9 cellular contexts compared by ENCODE assay signal in the genomic region with DNA sequence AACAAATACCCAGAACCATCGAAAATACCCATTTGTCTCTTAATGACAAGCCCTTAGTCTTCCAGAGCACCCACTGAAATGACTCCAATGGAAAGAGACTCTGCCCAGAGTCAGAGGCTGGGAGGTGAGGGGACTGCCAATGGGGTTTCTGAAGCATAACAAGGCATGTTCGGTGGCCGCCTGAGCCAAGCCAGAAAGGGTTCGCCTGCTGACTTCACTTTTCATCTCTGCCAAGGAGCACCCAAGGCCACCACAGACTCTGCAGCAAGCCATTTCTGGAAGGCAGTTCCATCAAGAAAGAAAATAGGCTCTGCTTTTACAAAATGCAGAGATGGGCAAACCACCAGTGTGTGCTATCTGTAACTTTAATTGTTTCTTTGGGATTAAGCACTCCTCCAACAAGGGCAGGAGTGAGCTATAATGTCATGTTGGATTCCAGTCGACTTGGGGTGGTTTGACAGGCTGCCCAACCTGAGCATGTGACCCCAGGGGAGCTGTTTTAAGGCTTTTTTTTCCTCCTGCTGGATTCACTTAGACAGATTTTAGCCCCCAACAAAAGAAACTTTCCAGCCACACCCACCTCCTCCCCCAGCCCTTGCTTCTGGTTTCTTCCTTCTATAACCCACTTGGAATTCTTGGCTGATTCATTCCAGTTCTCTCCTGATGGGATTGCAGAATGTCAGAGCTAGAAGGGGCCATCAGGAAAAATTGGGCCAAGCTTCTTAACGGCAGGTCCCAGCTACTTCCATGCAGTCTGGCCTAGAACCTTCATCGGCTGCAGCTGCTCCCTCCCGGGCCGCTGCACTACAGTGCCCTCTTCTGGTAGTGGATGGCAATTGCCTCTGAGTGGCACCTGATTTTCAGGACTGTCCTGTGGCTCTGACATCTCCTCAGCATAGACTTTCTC. TPM values are rescaled to one million over a fixed set of nuclear protein-coding genes. Genes with fewer than 3 reads are reported as not detected.
DNase-seq lines count a peak whose midpoint lies in the region; ATAC-seq, FAIRE-seq and TF ChIP-seq lines count a peak whose summit lies in the region.
"Had no signal": no experiment of that assay in that cellular context is flagged by ENCODE, and none has a peak within 500 bp of the region (broad histone marks: within the 10 kb centered on the region; RNA-seq: fewer than 3 reads in every experiment).

No MANE protein-coding gene starts in this region.

- no peaks in the 10 kb centered on the region for H3K23me2 ChIP-seq in H9 (ENCODE audit: insufficient read length, low read depth, low read length, poor library complexity, severe bottlenecking)

- no peak overlapping the region for H3K18ac ChIP-seq in H9 (ENCODE audit: insufficient read length, low read depth, low read length)

- H3K23ac ChIP-seq in H9 (ENCODE audit: insufficient read length, low read depth, low read length): no peak overlapping the region

- CTCF ChIA-PET in K562 (lab: Yijun Ruan, JAX; ENCODE audit: low intra/inter-chr PET ratio): interaction anchor here (1.7 to 1.8 kb wide), 2 partner anchors 122 to 803 kb away, joined by 7 to 10 read pairs; no protein-coding TSS in a partner anchor

- H3T11ph ChIP-seq in H9 (ENCODE audit: low read length): no peak overlapping the region

- no peak overlapping the region for H2BK20ac ChIP-seq in H9 (ENCODE audit: low read depth, low read length, poor library complexity, severe bottlenecking)

- H2BK15ac ChIP-seq in H9 (ENCODE audit: low read depth, low read length): no peak overlapping the region

- no peak overlapping the region for H3K27ac Mint-ChIP-seq in H9
- H3K27ac Mint-ChIP-seq: activated naive CD4-positive, alpha-beta T cell treated with anti-CD3 and anti-CD28 coated beads, Interleukin-2, amount 50 U/mL, for 24 hours had no signal

- no peak overlapping the region for H4K8ac ChIP-seq in H9 (replicated peaks; ENCODE audit: insufficient read length, low read depth, low read length)

- no CpG with 5 or more reads among the region's 9 CpGs for WGBS in H9 (ENCODE audit: extremely low coverage, insufficient read length, low lambda C conversion rate)
- under 1% methylated on average over 8 of the region's 9 CpGs for WGBS in K562 (ENCODE audit: insufficient coverage, low coverage, missing lambda C conversion rate)

- H3K9ac ChIP-seq in H9 (ENCODE audit: extremely low read depth, insufficient read length, low read length): no peak overlapping the region
- no peak overlapping the region for H3K9ac ChIP-seq in K562 (ENCODE audit: insufficient read depth in 1 of 2, low read depth in 2 of 2, low read length in 2 of 2)

- no peak overlapping the region for H2BK120ac ChIP-seq in H9 (ENCODE audit: low read depth, low read length, poor library complexity, severe bottlenecking)

- DNase-seq in DMS53 (lab: John Stamatoyannopoulos, UW) (peak; percentile 78), H9 (peak; percentile 88), NCI-H2029 (lab: John Stamatoyannopoulos, UW) (peak; percentile 52), UCSD-AML1 (lab: John Stamatoyannopoulos, UW; ENCODE audit: unreplicated experiment) (peak; percentile 55), K562 (ENCODE audit: extremely low read depth in 1 of 4, low spot score in 3 of 4) (peak; percentile 73 to 84 (median 83)), iPS-NIHi7 (ENCODE audit: extremely low spot score) (peak; percentile 93), cerebellar nuclear complex (lab: John Stamatoyannopoulos, UW) (no peak)
- DNase-seq in stimulated activated CD4-positive, alpha-beta T cell treated with anti-CD3 and anti-CD28 coated beads, Interleukin-15, amount 100 ng/mL, for 24 hours: peak; percentile 75

- H3K4me3 Mint-ChIP-seq in H9: no peak overlapping the region
- H3K4me3 Mint-ChIP-seq: activated naive CD4-positive, alpha-beta T cell treated with anti-CD3 and anti-CD28 coated beads, Interleukin-2, amount 50 U/mL, for 24 hours had no signal

- H3K4me1 Mint-ChIP-seq in H9: peaks cover 2% of the 10 kb centered on the region in 2 experiments; a peak in 2 of 4 replicates

- peak; percentile 96 for ATAC-seq in K562

- no peak overlapping the region for H2AFZ ChIP-seq in H9 (ENCODE audit: low read length)
- peak overlapping the region; percentile 51; the same call in 1 of the 2 replicates for H2AFZ ChIP-seq in K562 (ENCODE audit: low read depth, low read length)

- H3K4me1 ChIP-seq in H9 (ENCODE audit: insufficient read depth, low read length) (no peaks in the 10 kb centered on the region), K562 (replicated peaks in 1 of 2; ENCODE audit: control insufficient read depth in 2 of 2, insufficient read depth in 2 of 2, low read length in 2 of 2) (no peaks in the 10 kb centered on the region)

- peak; percentile 93 for FAIRE-seq in K562 (lab: Jason Lieb, UNC)

- H3K4me3 ChIP-seq in K562: no peak overlapping the region

- BruUV-seq in K562 (replicated peaks; lab: Mats Ljungman, UMichigan): no TSS peak

- no peaks in the 10 kb centered on the region for H3K9me1 ChIP-seq in K562 (ENCODE audit: control insufficient read depth, insufficient read depth, low read length)

- H2BK5ac ChIP-seq in H9 (ENCODE audit: insufficient read length, low read length): no peak overlapping the region

- no peak overlapping the region for H4K91ac ChIP-seq in H9 (ENCODE audit: insufficient read length, low read depth, low read length)

- POLR2A ChIA-PET in K562 (lab: Yijun Ruan, JAX): interaction anchor here (0.6 to 0.9 kb wide), 3 partner anchors 27 to 134 kb away, joined by 3 read pairs; a partner anchor contains a TSS

- H3K27me3 ChIP-seq in H9 (ENCODE audit: insufficient read depth, low read length) (no peaks in the 10 kb centered on the region), K562 (ENCODE audit: control insufficient read depth in 2 of 2, insufficient read depth in 2 of 2, low read length in 2 of 2) (peaks cover 5 to 8% of the 10 kb centered on the region in 2 experiments; a peak in 3 of 5 replicates)

- H3K79me2 ChIP-seq in H9 (ENCODE audit: insufficient read depth, low read length) (no peaks in the 10 kb centered on the region), K562 (ENCODE audit: control insufficient read depth, insufficient read depth, low read length) (no peaks in the 10 kb centered on the region)

- TF ChIP-seq RAD21 in K562 (CRISPR knock-in tag; conservative IDR thresholded peaks at IDR 0.05 in 1 of 2, IDR thresholded peaks at IDR 0.05 in 1 of 2): peak; percentile 56 to 79

- no peak overlapping the region for H2AK5ac ChIP-seq in H9 (ENCODE audit: insufficient read length, low read length)

- TF ChIP-seq CTCF in H9 (conservative IDR thresholded peaks at IDR 0.05): peak; percentile 92
- TF ChIP-seq CTCF in K562 (IDR thresholded peaks at IDR 0.05 in 2 of 3, conservative IDR thresholded peaks at IDR 0.05 in 1 of 3; ENCODE audit: insufficient read depth in 2 of 3, low read depth in 1 of 3, low read length in 3 of 3): peak; percentile 84 to 93 (median 85)

- peaks cover 4% of the 10 kb centered on the region in 2 experiments for H3K9me3 Mint-ChIP-seq in H9
- H3K9me3 Mint-ChIP-seq: activated naive CD4-positive, alpha-beta T cell treated with anti-CD3 and anti-CD28 coated beads, Interleukin-2, amount 50 U/mL, for 24 hours had no signal

- intact Hi-C loops in K562 (cut with micrococcal nuclease): loop anchor here (10.0 kb wide), 1 partner anchor 881 kb away; no protein-coding TSS in a partner anchor

- no peak overlapping the region for H3K14ac ChIP-seq in H9 (ENCODE audit: insufficient read depth, low read length)

- no peak for TF ChIP-seq POLR2A in K562 (conservative IDR thresholded peaks at IDR 0.05)

- H3K36me3 Mint-ChIP-seq in H9 (ENCODE audit: insufficient read depth in 1 of 3, low read depth in 3 of 3): peaks cover 0 to 4% (median 0%) of the 10 kb centered on the region in 3 experiments; a peak in 3 of 7 replicates
- H3K36me3 Mint-ChIP-seq: activated naive CD4-positive, alpha-beta T cell treated with anti-CD3 and anti-CD28 coated beads, Interleukin-2, amount 50 U/mL, for 24 hours had no signal

- H3K4me2 ChIP-seq in H9 (ENCODE audit: insufficient read depth, insufficient read length, low read length) (no peak overlapping the region), K562 (ENCODE audit: insufficient read depth, low read length) (no peak overlapping the region)

- H3K36me3 ChIP-seq in K562 (ENCODE audit: control insufficient read depth, insufficient read depth, low read length): no peaks in the 10 kb centered on the region

- H2BK12ac ChIP-seq in H9 (ENCODE audit: insufficient read length, low read depth, low read length): no peak overlapping the region

- peaks cover 2% of the 10 kb centered on the region; the same call in 1 of the 2 replicates for H3K27me3 Mint-ChIP-seq in H9 (ENCODE audit: low read depth)
- H3K27me3 Mint-ChIP-seq: activated naive CD4-positive, alpha-beta T cell treated with anti-CD3 and anti-CD28 coated beads, Interleukin-2, amount 50 U/mL, for 24 hours had no signal

- TF ChIP-seq EP300 in K562 (IDR thresholded peaks at IDR 0.05; ENCODE audit: low read length): no peak

- in situ Hi-C loops in K562 (cut with MboI): loop anchor here (10.0 kb wide), 1 partner anchor 809 kb away; no protein-coding TSS in a partner anchor

- H3K56ac ChIP-seq in H9 (ENCODE audit: insufficient read length, low read depth, low read length): no peak overlapping the region

- H3K9me3 ChIP-seq in H9 (ENCODE audit: control insufficient read depth, low read depth, low read length) (no peaks in the 10 kb centered on the region), K562 (replicated peaks; ENCODE audit: control insufficient read depth, insufficient read depth, low read depth, low read length) (no peaks in the 10 kb centered on the region)

- no peaks in the 10 kb centered on the region for H4K20me1 ChIP-seq in H9 (ENCODE audit: control insufficient read depth, insufficient read depth, insufficient read length)
- no peaks in the 10 kb centered on the region; the same call in 1 of the 2 replicates for H4K20me1 ChIP-seq in K562 (replicated peaks; ENCODE audit: control insufficient read depth, insufficient read depth, low read length)

- H4K5ac ChIP-seq in H9 (ENCODE audit: insufficient read length, low read depth, low read length): no peak overlapping the region

- H3K79me1 ChIP-seq in H9 (ENCODE audit: insufficient read depth, low read depth, low read length, poor library complexity, severe bottlenecking): no peaks in the 10 kb centered on the region

- no peak overlapping the region for H3K27ac ChIP-seq in H9 (ENCODE audit: insufficient read length, low read depth, low read length)
- no peak overlapping the region for H3K27ac ChIP-seq in K562 (ENCODE audit: extremely low read depth, low read depth, low read length)

- no peak overlapping the region for H3K4ac ChIP-seq in H9 (ENCODE audit: low read depth, low read length)

RNA-seq across cellular contexts. Expression of a gene that starts 24.1 kb away (rescaled TPM):
- total RNA-seq in H9 (2021) (59.6 and 62.4 TPM in 2 replicates), K562 (2014; rRNA removed) (0.04 TPM in 1 of 2 replicates, not detected in the other), K562 (2014; rRNA removed; fragmentation: Illumina TruSeq; extraction: Trizol) (not detected in 2 replicates), K562 (2015; rRNA removed; fragmentation: Illumina TruSeq; extraction: Trizol) (not detected in 2 replicates), K562 (2021) (0.20 and 0.45 TPM in 2 replicates)
- 0.14 and 0.16 TPM in 2 replicates for total RNA-seq in K562 (2011; cell fraction: chromatin; rRNA removed; ENCODE audit: low replicate concordance)
- 0.26 and 0.33 TPM in 2 replicates for total RNA-seq in K562 (2011; cell fraction: nucleolus; rRNA removed)
- 0.15 and 0.46 TPM in 2 replicates for total RNA-seq in K562 (2011; cell fraction: nucleoplasm; rRNA removed)
- polyA plus RNA-seq in K562 (2011; rRNA removed) (0.08 TPM in 2 replicates), K562 (2014; fragmentation: Illumina TruSeq; extraction: Trizol) (0.06 TPM in 1 of 2 replicates, not detected in the other), K562 (2014; fragmentation: Nextera tagmentation; extraction: Ambion mirVana) (not detected), K562 (2014; rRNA removed) (not detected in 2 replicates)
- 0.06 and 0.10 TPM in 2 replicates for polyA plus RNA-seq in K562 (2011; cell fraction: cytosol; rRNA removed)
- 0.13 TPM in 1 of 2 replicates, not detected in the other for polyA plus RNA-seq in K562 (2011; cell fraction: nucleus; rRNA removed)
- polyA plus RNA-seq in K562 (2012): 0.08 and 0.11 TPM in 2 replicates
- 0.11 TPM in 1 of 2 replicates, not detected in the other for polyA minus RNA-seq in K562 (2011; rRNA and poly(A)+ RNA removed)
- polyA minus RNA-seq in K562 (2011; cell fraction: cytosol; rRNA and poly(A)+ RNA removed): not detected in 2 replicates
- polyA minus RNA-seq in K562 (2011; cell fraction: nucleus; rRNA and poly(A)+ RNA removed): 0.11 TPM in 1 of 2 replicates, not detected in the other

Comparison
In these comparisons a context has a peak if more than half of its experiments do, and no peak if none do; other contexts are left out.
1. DNase-seq: peak in DMS53 (single experiment), H9 (single experiment), NCI-H2029 (single experiment), UCSD-AML1 (single experiment), K562 (4 of 4), iPS-NIHi7 (single experiment) and stimulated activated CD4-positive, alpha-beta T cell treated with anti-CD3 and anti-CD28 coated beads, Interleukin-15, amount 100 ng/mL, for 24 hours (single experiment); none in cerebellar nuclear complex (0 of 2).
2. RNA of a gene that starts 24.1 kb away (total RNA-seq): 59.6 to 62.4 TPM in H9; 0.04 to 0.46 TPM in K562; every median in the first group is over 10 times any median in the second.